7 cellular contexts compared by ENCODE assay signal in genomic region chrX:150643958-150644357, GRCh38.
"Had no signal": no experiment of that assay in that cellular context is flagged by ENCODE, and none has a peak within 500 bp of the region (broad histone marks: within the 10 kb centered on the region; RNA-seq: fewer than 3 reads in every experiment).

No MANE protein-coding gene starts in this region.

- H3K4me1 Mint-ChIP-seq: GM23338, H9, IgD-negative memory B cell had no signal

- H3K4me3 ChIP-seq: GM23338 had no signal

- H3K27ac Mint-ChIP-seq: GM23338, H9, IgD-negative memory B cell had no signal

- H3K4me3 Mint-ChIP-seq: GM23338, H9, IgD-negative memory B cell had no signal

- H3K9me3 Mint-ChIP-seq: GM23338, IgD-negative memory B cell had no signal

- H3K36me3 Mint-ChIP-seq: IgD-negative memory B cell had no signal

- FAIRE-seq: H1, H54, HepG2 had no signal

- H3K27ac ChIP-seq: HL-60 had no signal

- DNase-seq: H9 had no signal

- H3K27me3 Mint-ChIP-seq: IgD-negative memory B cell had no signal

- ATAC-seq: GM23338, HepG2 had no signal
